In the genomic region with DNA sequence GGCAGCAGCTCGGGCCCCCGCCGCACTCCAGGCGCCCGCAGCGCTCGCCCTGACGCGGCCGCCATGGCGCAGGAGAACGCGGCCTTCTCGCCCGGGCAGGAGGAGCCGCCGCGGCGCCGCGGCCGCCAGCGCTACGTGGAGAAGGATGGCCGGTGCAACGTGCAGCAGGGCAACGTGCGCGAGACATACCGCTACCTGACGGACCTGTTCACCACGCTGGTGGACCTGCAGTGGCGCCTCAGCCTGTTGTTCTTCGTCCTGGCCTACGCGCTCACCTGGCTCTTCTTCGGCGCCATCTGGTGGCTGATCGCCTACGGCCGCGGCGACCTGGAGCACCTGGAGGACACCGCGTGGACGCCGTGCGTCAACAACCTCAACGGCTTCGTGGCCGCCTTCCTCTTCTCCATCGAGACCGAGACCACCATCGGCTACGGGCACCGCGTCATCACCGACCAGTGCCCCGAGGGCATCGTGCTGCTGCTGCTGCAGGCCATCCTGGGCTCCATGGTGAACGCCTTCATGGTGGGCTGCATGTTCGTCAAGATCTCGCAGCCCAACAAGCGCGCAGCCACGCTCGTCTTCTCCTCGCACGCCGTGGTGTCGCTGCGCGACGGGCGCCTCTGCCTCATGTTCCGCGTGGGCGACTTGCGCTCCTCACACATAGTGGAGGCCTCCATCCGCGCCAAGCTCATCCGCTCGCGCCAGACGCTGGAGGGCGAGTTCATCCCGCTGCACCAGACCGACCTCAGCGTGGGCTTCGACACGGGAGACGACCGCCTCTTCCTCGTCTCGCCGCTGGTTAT, we compare ENCODE assay signal across 1 cellular context.
TF ChIP-seq lines count a peak whose summit lies in the region.

No MANE protein-coding gene starts in this region.

TF ChIP-seq in endothelial cell of umbilical vein, 7 proteins besides CTCF, POLR2A, EP300 and RAD21:
- TF ChIP-seq, protein P1, sequence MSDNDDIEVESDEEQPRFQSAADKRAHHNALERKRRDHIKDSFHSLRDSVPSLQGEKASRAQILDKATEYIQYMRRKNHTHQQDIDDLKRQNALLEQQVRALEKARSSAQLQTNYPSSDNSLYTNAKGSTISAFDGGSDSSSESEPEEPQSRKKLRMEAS (IDR thresholded peaks at IDR 0.05; ENCODE audit: insufficient read depth, insufficient read length) = no peak
- peak; percentile 62 for TF ChIP-seq EZH2 (IDR thresholded peaks at IDR 0.05; ENCODE audit: borderline replicate concordance, low read depth, low read length, severe bottlenecking)
